In the genomic region with DNA sequence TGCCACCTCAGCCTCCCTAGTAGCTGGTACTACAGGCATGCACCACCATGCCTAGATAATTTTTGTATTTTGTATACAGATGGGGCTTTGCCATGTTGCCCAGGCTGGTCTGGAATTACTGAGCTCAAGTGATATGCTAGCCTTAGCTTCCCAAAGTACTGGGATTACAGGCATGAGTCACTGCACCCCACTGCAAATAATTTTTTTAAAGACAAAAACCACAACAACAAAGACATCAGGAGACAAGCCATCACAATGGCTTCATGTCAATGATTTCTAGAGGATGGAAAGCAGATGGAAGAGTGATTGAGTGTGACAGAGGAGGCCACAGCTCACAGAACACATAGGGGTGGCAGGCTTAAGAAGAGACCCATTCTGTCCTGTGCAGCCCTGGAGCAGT, we compare ENCODE assay signal across 16 cellular contexts.
DNase-seq lines count a peak whose midpoint lies in the region; TF ChIP-seq lines count a peak whose summit lies in the region.
"Had no signal": no experiment of that assay in that cellular context is flagged by ENCODE, and none has a peak within 500 bp of the region (broad histone marks: within the 10 kb centered on the region; RNA-seq: fewer than 3 reads in every experiment).

No MANE protein-coding gene starts in this region.

- no peaks in the 10 kb centered on the region for H3K27me3 ChIP-seq in SJCRH30

- H3K36me3 ChIP-seq in SJCRH30: no peaks in the 10 kb centered on the region
- H3K36me3 ChIP-seq: HAP-1 had no signal

- no peaks in the 10 kb centered on the region for H3K4me1 ChIP-seq in SJCRH30
- H3K4me1 ChIP-seq: Caco-2, HAP-1 had no signal

- POLR2A ChIA-PET in GM10248 (lab: Yijun Ruan, JAX): no interaction called here

- H3K27ac ChIP-seq in SJCRH30 (no peak overlapping the region), coronary artery (no peak overlapping the region)
- H3K27ac ChIP-seq: HL-60 had no signal

- H3K4me3 ChIP-seq in fibroblast of mammary gland (ENCODE audit: control insufficient read depth, low read depth, low read length): no peak overlapping the region
- no peak overlapping the region for H3K4me3 ChIP-seq in SJCRH30
- no peak overlapping the region for H3K4me3 ChIP-seq in coronary artery
- H3K4me3 ChIP-seq: A549, HAP-1, K562 had no signal

- DNase-seq in DMS53 treated with DMSO at 0.1 percent for 48 hours (lab: John Stamatoyannopoulos, UW; ENCODE audit: unreplicated experiment): peak; percentile 5
- DNase-seq in HT1080 (ENCODE audit: low read depth): peak; percentile 43
- DNase-seq in fibroblast of mammary gland (ENCODE audit: low read depth): peak; percentile 30
- peak; percentile 38 for DNase-seq in myocyte (ENCODE audit: low read depth)
- DNase-seq in COLO668 (lab: John Stamatoyannopoulos, UW; ENCODE audit: unreplicated experiment): no peak
- DNase-seq in SJCRH30: no peak
- no peak for DNase-seq in GM10248 (ENCODE audit: extremely low spot score)
- DNase-seq in coronary artery (ENCODE audit: low spot score): no peak
- DNase-seq: Caco-2; CD8-positive, alpha-beta T cell; GOT3; HFFc6 had no signal

- CTCF ChIA-PET in GM10248 (lab: Yijun Ruan, JAX): interaction anchor here (1.3 to 2.5 kb wide), 2 partner anchors 11 to 71 kb away, joined by 4 to 7 read pairs; no protein-coding TSS in a partner anchor

- TF ChIP-seq CTCF in fibroblast of mammary gland (conservative IDR thresholded peaks at IDR 0.05; ENCODE audit: control insufficient read depth, insufficient read depth, low read depth, low read length) (no peak), GM10248 (IDR thresholded peaks at IDR 0.05; ENCODE audit: control extremely low read depth, extremely low read depth, low read depth, missing control alignments) (no peak), coronary artery (IDR thresholded peaks at IDR 0.05) (no peak)

- no peaks in the 10 kb centered on the region for H3K9me3 ChIP-seq in SJCRH30 (replicated peaks)
- H3K9me3 ChIP-seq: A549, Caco-2, HAP-1 had no signal

Comparison
In these comparisons a context has a peak if more than half of its experiments do, and no peak if none do; other contexts are left out.
1. DNase-seq: peak in DMS53 treated with DMSO at 0.1 percent for 48 hours (single experiment), HT1080 (single experiment), fibroblast of mammary gland (single experiment) and myocyte (single experiment); none in COLO668 (single experiment), SJCRH30 (0 of 2), GM10248 (single experiment) and coronary artery (single experiment).